In genomic region chr12:79935624-79936040, GRCh38 we compare ENCODE assay signal across 8 cellular contexts. TPM values are rescaled to one million over a fixed set of nuclear protein-coding genes. Genes with fewer than 3 reads are reported as not detected.
DNase-seq lines count a peak whose midpoint lies in the region; ATAC-seq and TF ChIP-seq lines count a peak whose summit lies in the region.

No MANE protein-coding gene starts in this region.

- in situ Hi-C loops in GM13977 (cut with MboI; ENCODE audit: low pct_unique_long_range_greater_than_20kb, low sequenced_read_pairs, unreplicated experiment): no loop called here

- H3K36me3 ChIP-seq in upper lobe of right lung: no peaks in the 10 kb centered on the region

- intact Hi-C loops in upper lobe of right lung (cut with DNase I): no loop called here

- TF ChIP-seq CTCF in 22Rv1 (IDR thresholded peaks at IDR 0.05) (no peak), GM13977 (IDR thresholded peaks at IDR 0.05; ENCODE audit: extremely low read depth, insufficient read depth, missing control alignments) (no peak), upper lobe of right lung (IDR thresholded peaks at IDR 0.05) (no peak)

- no peaks in the 10 kb centered on the region for H3K9me3 ChIP-seq in upper lobe of right lung

- ATAC-seq in HG02840 (IDR thresholded peaks at IDR 0.05; ENCODE audit: low FRiP score, unreplicated experiment) (peak; percentile 19), upper lobe of right lung (no peak)

- H3K4me1 ChIP-seq in upper lobe of right lung: peaks cover 16% of the 10 kb centered on the region

- H3K27ac ChIP-seq in 22Rv1 (peak overlapping the region; percentile 87), caudate nucleus (ENCODE audit: low read depth, low read length) (peak overlapping the region; percentile 94), upper lobe of right lung (peak overlapping the region; percentile 97)

- no peaks in the 10 kb centered on the region for H3K27me3 ChIP-seq in upper lobe of right lung

- DNase-seq in GM13977 (ENCODE audit: low spot score) (peak; percentile 17), NCI-H510A treated with DMSO at 0.1 percent for 48 hours (lab: John Stamatoyannopoulos, UW) (peak; percentile 88), caudate nucleus (lab: John Stamatoyannopoulos, UW) (no peak), medulla oblongata (ENCODE audit: extremely low spot score) (peak; percentile 48), upper lobe of right lung (no peak), HPDE6-E6E7 (ENCODE audit: extremely low spot score) (no peak)

- H3K4me3 ChIP-seq in upper lobe of right lung: peak overlapping the region; percentile 90

RNA-seq across cellular contexts. Expression of gene PPP1R12A, which starts 0.7 kb away (rescaled TPM):
- total RNA-seq in upper lobe of right lung: 80.4 TPM

Comparison
In these comparisons a context has a peak if more than half of its experiments do, and no peak if none do; other contexts are left out.
1. DNase-seq: peak in GM13977 (single experiment), NCI-H510A treated with DMSO at 0.1 percent for 48 hours (single experiment) and medulla oblongata (single experiment); none in caudate nucleus (0 of 61), upper lobe of right lung (single experiment) and HPDE6-E6E7 (single experiment).
2. Peak in every context shown above with its lines, with median percentiles within 50 percentile points of each other: H3K27ac ChIP-seq.